Comparison of ENCODE assay signal across 35 cellular contexts in the genomic region with DNA sequence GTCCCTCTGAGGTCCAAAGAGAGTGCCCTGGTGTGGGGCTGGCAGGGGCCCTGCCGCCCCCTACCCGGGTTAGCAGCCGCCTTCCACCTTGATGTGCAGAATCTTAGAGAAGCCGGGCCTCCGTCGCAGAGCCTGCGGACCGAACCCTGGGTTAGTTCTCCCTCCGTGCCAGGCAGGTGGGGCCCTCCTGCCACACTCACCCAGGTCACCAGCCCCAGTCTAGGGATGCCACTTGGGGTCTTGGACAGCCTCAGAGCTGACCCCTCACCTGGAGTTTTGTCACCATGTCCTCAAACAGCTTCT. TPM values are rescaled to one million over a fixed set of nuclear protein-coding genes. Genes with fewer than 3 reads are reported as not detected.
"Had no signal": no experiment of that assay in that cellular context is flagged by ENCODE, and none has a peak within 500 bp of the region (broad histone marks: within the 10 kb centered on the region; RNA-seq: fewer than 3 reads in every experiment).

No MANE protein-coding gene starts in this region.

- H3K27ac Mint-ChIP-seq: immature natural killer cell, mesothelial cell of epicardium, natural killer cell, nephron progenitor cell, neural progenitor cell, progenitor cell of endocrine pancreas, type B pancreatic cell had no signal

- DNase-seq: hypothalamus; immature natural killer cell; kidney; left colon; lower lobe of right lung; mammary epithelial cell; mesenchymal stem cell; naive B cell; natural killer cell; nephron progenitor cell; occipital lobe; right lobe of liver; stimulated activated CD4-positive, alpha-beta T cell treated with anti-CD3 and anti-CD28 coated beads, Interleukin-2, amount 100 ng/mL, for 24 hours; stimulated activated CD4-positive, alpha-beta T cell treated with anti-CD3 and anti-CD28 coated beads, Interleukin-4, amount 100 ng/mL, for 1 hour; stimulated activated naive CD4-positive, alpha-beta T cell treated with Interleukin-2 at 50 U/mL for 16 hours; stimulated activated naive CD8-positive, alpha-beta T cell treated with anti-CD3 and anti-CD28 coated beads, Interleukin-15, amount 100 ng/mL, for 72 hours; substantia nigra had no signal

- H3K4me1 ChIP-seq: left lung, lower lobe of right lung, parathyroid adenoma, right atrium auricular region, right lobe of liver, tibial nerve, vagina had no signal

- H3K36me3 ChIP-seq: neural progenitor cell had no signal

- H3K9me3 ChIP-seq: left lung, lower lobe of right lung, neutrophil, right atrium auricular region, right lobe of liver, tibial nerve, vagina had no signal

- H3K27me3 ChIP-seq: left lung, neural progenitor cell, neutrophil, right atrium auricular region, right lobe of liver, tibial nerve, vagina had no signal

- H3K36me3 Mint-ChIP-seq: mesothelial cell of epicardium, natural killer cell had no signal

- H3K4me3 ChIP-seq: left lung, lower lobe of right lung, neural progenitor cell, right atrium auricular region, right lobe of liver, smooth muscle cell, tibial nerve, vagina had no signal

- H3K27ac ChIP-seq: left lung, lower lobe of right lung, neural progenitor cell, neutrophil, parathyroid adenoma, right atrium auricular region, right lobe of liver, tibial nerve, vagina had no signal

- ATAC-seq: left colon; left lung; lower lobe of right lung; natural killer cell; right lobe of liver; stimulated activated naive CD8-positive, alpha-beta T cell treated with anti-CD3 and anti-CD28 coated beads, Interleukin-15, amount 100 ng/mL, for 72 hours had no signal

- H3K4me3 Mint-ChIP-seq: immature natural killer cell; mesothelial cell of epicardium; natural killer cell; nephron progenitor cell; neural progenitor cell; stimulated activated naive CD8-positive, alpha-beta T cell treated with anti-CD3 and anti-CD28 coated beads, Interleukin-15, amount 100 ng/mL, for 72 hours; type B pancreatic cell had no signal

- H3K4me1 Mint-ChIP-seq: immature natural killer cell, mesothelial cell of epicardium, neural progenitor cell had no signal

- H3K27me3 Mint-ChIP-seq: naive B cell; progenitor cell of endocrine pancreas; stimulated activated naive CD8-positive, alpha-beta T cell treated with anti-CD3 and anti-CD28 coated beads, Interleukin-15, amount 100 ng/mL, for 72 hours; type B pancreatic cell had no signal

- H3K9me3 Mint-ChIP-seq: immature natural killer cell; mesothelial cell of epicardium; naive B cell; natural killer cell; nephron progenitor cell; neural progenitor cell; stimulated activated naive CD8-positive, alpha-beta T cell treated with anti-CD3 and anti-CD28 coated beads, Interleukin-15, amount 100 ng/mL, for 72 hours; type B pancreatic cell had no signal

RNA-seq across cellular contexts. Expression of a gene that starts 34.5 kb away (rescaled TPM):
- total RNA-seq: kidney, left colon, left lung, liver, lower lobe of right lung, occipital lobe, osteocyte, pulmonary artery endothelial cell, renal cortical epithelial cell, right lobe of liver, skeletal muscle tissue, temporal lobe, tibial nerve, urinary bladder, vagina had no signal
